Comparison of ENCODE assay signal across 19 cellular contexts in the genomic region with DNA sequence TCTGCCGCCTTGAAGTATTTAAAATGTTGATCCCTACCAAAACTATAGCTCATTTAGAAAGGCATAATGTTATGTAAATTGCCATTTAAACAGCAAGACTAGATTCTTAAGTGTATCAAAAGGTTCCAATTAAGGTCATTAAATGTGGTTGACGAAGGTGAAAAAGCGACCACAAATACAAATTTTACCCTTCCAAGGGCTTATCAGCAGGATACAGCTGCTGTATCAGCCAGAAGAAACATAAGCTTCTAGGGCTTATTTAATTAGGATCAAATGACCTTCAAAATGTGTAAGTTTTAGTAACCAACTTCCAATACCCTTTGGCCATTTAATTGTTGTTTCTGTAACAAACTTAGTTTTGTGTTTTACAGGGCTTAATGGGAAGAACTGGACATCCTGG.
"Had no signal": no experiment of that assay in that cellular context is flagged by ENCODE, and none has a peak within 500 bp of the region (broad histone marks: within the 10 kb centered on the region; RNA-seq: fewer than 3 reads in every experiment).

No MANE protein-coding gene starts in this region.

- ATAC-seq: naive thymus-derived CD4-positive, alpha-beta T cell; psoas muscle; right lobe of liver had no signal

- H3K36me3 ChIP-seq: right lobe of liver, stomach, thoracic aorta, transverse colon had no signal

- H3K9me3 Mint-ChIP-seq: endodermal cell, nephron progenitor cell had no signal

- H3K4me1 ChIP-seq: psoas muscle, transverse colon had no signal

- H3K9me3 ChIP-seq: psoas muscle, right lobe of liver, stomach, thoracic aorta, transverse colon had no signal

- H3K36me3 Mint-ChIP-seq: naive thymus-derived CD4-positive, alpha-beta T cell had no signal

- H3K27ac Mint-ChIP-seq: endodermal cell; naive thymus-derived CD4-positive, alpha-beta T cell; nephron progenitor cell had no signal

- H3K4me3 ChIP-seq: psoas muscle, right lobe of liver, skin epidermis, stomach, thoracic aorta, transverse colon had no signal

- H3K27ac ChIP-seq: psoas muscle, right lobe of liver, skin epidermis, stomach, thoracic aorta, transverse colon had no signal

- DNase-seq: dermis blood vessel endothelial cell; endodermal cell; foreskin melanocyte; head of caudate nucleus; hypothalamus; kidney glomerular epithelial cell; mammary epithelial cell; naive thymus-derived CD4-positive, alpha-beta T cell; nephron progenitor cell; psoas muscle; retina; right lobe of liver; stimulated activated CD4-positive, alpha-beta T cell treated with anti-CD3 and anti-CD28 coated beads, Interleukin-2, amount 100 ng/mL, for 24 hours; stimulated activated naive CD4-positive, alpha-beta T cell; stomach; substantia nigra; transverse colon had no signal

- H3K4me3 Mint-ChIP-seq: endodermal cell; naive thymus-derived CD4-positive, alpha-beta T cell; nephron progenitor cell had no signal
